Comparison of ENCODE assay signal across 1 cellular context in the genomic region with DNA sequence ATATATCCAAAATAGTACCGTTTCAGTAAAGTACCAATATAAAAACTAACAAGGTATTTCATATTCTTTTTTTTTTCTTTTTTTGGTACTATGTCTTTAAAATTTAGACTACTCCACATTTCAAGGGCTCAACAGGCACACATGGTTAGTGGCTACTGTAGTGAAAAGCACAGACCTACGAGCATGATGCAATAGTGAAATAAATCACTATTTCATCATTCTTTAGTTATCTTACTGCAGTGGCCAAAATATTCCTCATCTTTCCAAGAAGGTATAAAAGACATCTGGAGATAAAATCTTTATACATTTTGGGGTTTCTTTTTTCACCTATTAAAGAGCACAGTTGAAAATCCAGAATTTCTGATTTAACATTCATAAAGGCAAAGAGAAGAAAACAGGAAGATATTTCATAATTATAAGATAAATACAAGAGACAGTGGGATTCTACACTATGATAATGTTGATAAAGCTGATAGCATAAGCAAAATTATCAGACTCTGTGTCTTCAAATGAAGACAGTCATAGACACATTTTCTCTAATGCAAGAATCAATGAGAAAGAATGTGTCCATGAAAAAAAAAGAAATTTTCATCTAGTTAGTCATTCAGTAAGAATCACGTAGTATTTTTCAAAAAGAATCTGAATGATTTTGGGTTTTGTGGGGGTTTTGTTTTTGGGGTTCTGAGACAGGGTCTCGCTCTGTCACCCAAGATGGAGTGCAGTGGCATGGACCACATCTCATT.
TF ChIP-seq lines count a peak whose summit lies in the region.

No MANE protein-coding gene starts in this region.

TF ChIP-seq in H1, 55 proteins besides CTCF, POLR2A, EP300 and RAD21:
- TF ChIP-seq KDM4A (IDR thresholded peaks at IDR 0.05; ENCODE audit: low read depth, low read length, severe bottlenecking) (no peak), GTF2F1 (IDR thresholded peaks at IDR 0.05; ENCODE audit: borderline replicate concordance, low read depth, low read length) (no peak), CEBPB (IDR thresholded peaks at IDR 0.05; ENCODE audit: low read depth, low read length) (peak; percentile 49; the same call in 1 of the 2 replicates)
TF ChIP-seq in H1: peak in this region for 1.
